14 cellular contexts compared by ENCODE assay signal in the genomic region with DNA sequence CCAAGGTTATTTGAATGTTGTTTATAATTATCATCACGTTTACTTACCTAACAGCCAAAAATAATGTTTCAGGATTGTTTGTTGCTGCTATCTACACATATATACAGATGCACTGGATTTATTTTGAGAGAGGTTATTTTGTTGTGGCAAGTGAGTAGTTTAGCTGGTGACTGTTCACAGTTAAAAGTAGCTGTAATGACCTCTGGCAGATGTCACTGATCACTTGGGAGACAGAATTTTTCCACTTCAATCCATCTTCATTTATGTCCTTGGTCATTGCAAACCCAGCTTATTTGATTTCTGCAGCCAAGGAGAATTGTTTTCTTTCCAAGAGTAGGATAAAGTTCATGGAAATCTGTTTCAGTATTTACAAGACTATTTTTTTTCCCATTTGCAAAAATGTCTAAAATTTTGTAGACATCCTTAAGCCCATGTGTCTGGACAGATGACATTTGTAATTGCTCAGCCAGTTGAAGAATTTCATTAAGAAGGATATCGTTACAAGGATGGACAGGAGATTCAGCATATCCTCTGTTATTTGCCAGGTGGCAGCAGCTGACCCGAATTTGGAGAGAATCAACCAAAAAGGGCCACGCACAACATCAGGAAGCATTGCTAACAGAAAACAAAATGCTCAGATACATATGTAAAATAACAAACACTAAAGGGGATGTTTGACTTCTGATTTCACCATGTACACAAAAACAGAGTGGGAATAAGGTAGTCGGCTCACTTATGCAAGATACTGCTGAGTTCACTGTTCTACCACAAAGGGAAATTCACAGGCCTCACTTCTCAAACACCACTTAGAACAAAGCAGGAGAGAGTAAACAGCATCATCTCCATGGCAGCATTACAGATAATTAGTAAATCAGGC.
DNase-seq lines count a peak whose midpoint lies in the region; ATAC-seq, FAIRE-seq and TF ChIP-seq lines count a peak whose summit lies in the region.
"Had no signal": no experiment of that assay in that cellular context is flagged by ENCODE, and none has a peak within 500 bp of the region (broad histone marks: within the 10 kb centered on the region; RNA-seq: fewer than 3 reads in every experiment).

No MANE protein-coding gene starts in this region.

- peak; percentile 81 for DNase-seq in activated CD4-positive, alpha-beta T cell treated with anti-CD3 and anti-CD28 coated beads, Interleukin-2, amount 10 ng/mL, durations not matched to agents 24 days and 14 days
- DNase-seq in activated CD4-positive, alpha-beta T cell treated with anti-CD3 and anti-CD28 coated beads, Interleukin-2, amount 50 U/mL, for 4 hours = no peak
- DNase-seq in NCI-H510A (lab: John Stamatoyannopoulos, UW) (peak; percentile 23), pancreas (no peak), D341Med (ENCODE audit: low spot score) (no peak), NCI-H1436 treated with DMSO at 0.1 percent for 48 hours (lab: John Stamatoyannopoulos, UW) (no peak), AML-193 (lab: John Stamatoyannopoulos, UW) (no peak)
- DNase-seq in central memory CD4-positive, alpha-beta T cell = peak; percentile 74
- DNase-seq: activated CD4-positive, alpha-beta T cell treated with anti-CD3 and anti-CD28 coated beads for 4 hours; MV-4-11 had no signal

- peaks cover 53% of the 10 kb centered on the region for H3K36me3 Mint-ChIP-seq in activated CD4-positive, alpha-beta T cell treated with anti-CD3 and anti-CD28 coated beads, Interleukin-2, amount 10 ng/mL, durations not matched to agents 24 days and 14 days (ENCODE audit: low read depth)

- peak overlapping the region; percentile 94 for H3K27ac Mint-ChIP-seq in activated CD4-positive, alpha-beta T cell treated with anti-CD3 and anti-CD28 coated beads, Interleukin-2, amount 10 ng/mL, durations not matched to agents 24 days and 14 days

- H3K27me3 ChIP-seq in pancreas = no peaks in the 10 kb centered on the region
- H3K27me3 ChIP-seq: breast epithelium, tibial nerve had no signal

- peak overlapping the region; percentile 55 for H3K4me3 Mint-ChIP-seq in activated CD4-positive, alpha-beta T cell treated with anti-CD3 and anti-CD28 coated beads, Interleukin-2, amount 10 ng/mL, durations not matched to agents 24 days and 14 days

- H3K9me3 ChIP-seq in pancreas = no peaks in the 10 kb centered on the region
- H3K9me3 ChIP-seq: breast epithelium, tibial nerve had no signal

- peak in 3 of 4 donors; percentile 45 to 66 (median 56) for ATAC-seq in pancreas

- TF ChIP-seq CTCF in pancreas (IDR thresholded peaks at IDR 0.05) = no peak

- H3K4me1 ChIP-seq in pancreas = peaks cover 20 to 45% (median 45%) of the 10 kb centered on the region in 3 donors
- H3K4me1 ChIP-seq: breast epithelium, tibial nerve had no signal

- H3K4me3 ChIP-seq in pancreas = no peak overlapping the region
- H3K4me3 ChIP-seq: breast epithelium, tibial nerve had no signal

- H3K27me3 Mint-ChIP-seq in activated CD4-positive, alpha-beta T cell treated with anti-CD3 and anti-CD28 coated beads, Interleukin-2, amount 10 ng/mL, durations not matched to agents 24 days and 14 days = no peaks in the 10 kb centered on the region

- H3K9me3 Mint-ChIP-seq in activated CD4-positive, alpha-beta T cell treated with anti-CD3 and anti-CD28 coated beads, Interleukin-2, amount 10 ng/mL, durations not matched to agents 24 days and 14 days = peaks cover 3% of the 10 kb centered on the region

- intact Hi-C loops in activated CD4-positive, alpha-beta T cell treated with anti-CD3 and anti-CD28 coated beads, Interleukin-2, amount 10 ng/mL, durations not matched to agents 24 days and 14 days (cut with micrococcal nuclease) = loop anchor here (1.0 kb wide), 3 partner anchors 47 to 74 kb away; no protein-coding TSS in a partner anchor
- intact Hi-C loops in pancreas (cut with DNase I) = no loop called here

- H3K27ac ChIP-seq in pancreas = peak overlapping the region in 3 of 4 donors; percentile 6 to 53 (median 37)
- H3K27ac ChIP-seq: breast epithelium, HL-60, tibial nerve had no signal

- WGBS in pancreas, 2 donors = 33 to 40% methylated on average over 5 of the region's 5 CpGs

- H3K36me3 ChIP-seq in pancreas = no peaks in the 10 kb centered on the region
- H3K36me3 ChIP-seq: breast epithelium, tibial nerve had no signal

- H3K4me1 Mint-ChIP-seq in activated CD4-positive, alpha-beta T cell treated with anti-CD3 and anti-CD28 coated beads, Interleukin-2, amount 10 ng/mL, durations not matched to agents 24 days and 14 days = peaks cover 48% of the 10 kb centered on the region

- FAIRE-seq in pancreas (lab: Jason Lieb, UNC) = no peak
- FAIRE-seq: G401.6 had no signal

Comparison
In these comparisons a context has a peak if more than half of its experiments do, and no peak if none do; other contexts are left out.
1. DNase-seq: peak in activated CD4-positive, alpha-beta T cell treated with anti-CD3 and anti-CD28 coated beads, Interleukin-2, amount 10 ng/mL, durations not matched to agents 24 days and 14 days (single experiment), NCI-H510A (single experiment) and central memory CD4-positive, alpha-beta T cell (single experiment); none in activated CD4-positive, alpha-beta T cell treated with anti-CD3 and anti-CD28 coated beads, Interleukin-2, amount 50 U/mL, for 4 hours (0 of 2), pancreas (0 of 6), D341Med (single experiment), NCI-H1436 treated with DMSO at 0.1 percent for 48 hours (single experiment) and AML-193 (0 of 2).